ENCODE assay signal across 1 cellular context in genomic region chr12:103269962-103270361, GRCh38.
TF ChIP-seq lines count a peak whose summit lies in the region.

No MANE protein-coding gene starts in this region.

TF ChIP-seq in GM23338, 12 proteins besides CTCF, POLR2A, EP300 and RAD21 (continued from another document):
- TF ChIP-seq ZNF462 (CRISPR knock-in tag; IDR thresholded peaks at IDR 0.05), result no peak
- no peak for TF ChIP-seq JUNB (IDR thresholded peaks at IDR 0.05; ENCODE audit: unreplicated experiment)
- no peak for TF ChIP-seq EZH2phosphoT487 (IDR thresholded peaks at IDR 0.05; ENCODE audit: unreplicated experiment)
- TF ChIP-seq NANOG (IDR thresholded peaks at IDR 0.05; ENCODE audit: borderline replicate concordance), result no peak
- no peak for TF ChIP-seq POLR2AphosphoS5 (IDR thresholded peaks at IDR 0.05; ENCODE audit: low read depth)
- TF ChIP-seq CREB1 (CRISPR knock-in tag; IDR thresholded peaks at IDR 0.05; ENCODE audit: low read depth), result no peak
- TF ChIP-seq ZNF114 (CRISPR knock-in tag; IDR thresholded peaks at IDR 0.05), result no peak
- no peak for TF ChIP-seq ZNF331 (CRISPR knock-in tag; IDR thresholded peaks at IDR 0.05; ENCODE audit: low read depth)
- TF ChIP-seq ETS1 (IDR thresholded peaks at IDR 0.05), result no peak
